In genomic region chr5:157509587-157509986, GRCh38 we compare ENCODE assay signal across 1 cellular context.
TF ChIP-seq lines count a peak whose summit lies in the region.

No MANE protein-coding gene starts in this region.

TF ChIP-seq in GM23338, 12 proteins besides CTCF, POLR2A, EP300 and RAD21 (continued from another document):
- no peak for TF ChIP-seq ZNF462 (CRISPR knock-in tag; IDR thresholded peaks at IDR 0.05)
